ENCODE assay signal across 1 cellular context in the genomic region with DNA sequence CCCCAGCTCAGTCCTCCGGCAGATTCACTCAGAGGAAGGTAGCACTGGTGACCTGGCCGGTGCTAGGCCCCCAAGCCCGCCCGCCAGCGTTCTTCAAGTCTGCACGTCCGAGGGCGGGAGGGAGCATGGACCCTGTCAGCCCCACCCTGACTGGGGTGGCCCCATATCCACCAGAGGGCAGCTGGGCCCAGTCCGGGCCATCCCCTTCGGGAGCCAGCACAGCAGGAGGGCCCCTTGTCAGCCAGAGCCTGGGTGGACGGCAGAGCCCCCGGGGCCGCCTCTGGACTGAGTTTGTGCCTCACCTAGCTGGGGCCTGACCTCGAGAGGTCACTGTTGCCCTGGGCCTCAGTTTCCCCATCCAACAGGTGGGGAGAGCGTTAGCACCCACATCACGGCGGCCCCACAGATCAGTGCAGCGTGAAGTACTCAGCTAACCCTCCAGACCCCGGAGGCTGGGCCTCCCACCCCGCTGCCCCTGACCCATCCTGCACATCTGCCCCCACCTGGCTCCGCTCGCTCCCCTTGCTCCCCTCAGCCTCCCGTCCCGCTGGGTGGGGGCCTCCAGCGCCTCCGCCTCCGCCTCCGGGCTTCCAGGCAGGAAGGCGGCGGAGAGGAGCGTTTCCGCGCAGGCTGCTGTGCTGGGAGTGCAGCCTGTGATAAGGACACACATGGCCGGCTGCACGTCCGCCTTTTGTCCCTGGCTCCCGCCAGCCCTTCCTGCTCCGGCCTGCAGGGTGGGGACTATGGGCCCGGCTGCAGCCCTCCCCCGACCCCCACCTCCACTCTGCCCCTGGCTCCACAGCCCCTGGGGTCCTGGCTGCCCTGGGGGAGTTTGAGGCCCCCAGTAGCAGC.
TF ChIP-seq lines count a peak whose summit lies in the region.

No MANE protein-coding gene starts in this region.

TF ChIP-seq in K562, 482 proteins besides CTCF, POLR2A, EP300 and RAD21 (continued from another document and continues in another):
- TF ChIP-seq TSHZ1 (CRISPR knock-in tag; IDR thresholded peaks at IDR 0.05): no peak
- TF ChIP-seq STAT5A (IDR thresholded peaks at IDR 0.05; ENCODE audit: borderline replicate concordance, low read length): peak; percentile 40; the same call in 1 of the 2 replicates
- no peak for TF ChIP-seq ZBTB2 (IDR thresholded peaks at IDR 0.05)
- peak; percentile 77 for TF ChIP-seq ZBTB17 (CRISPR knock-in tag; IDR thresholded peaks at IDR 0.05)
- peak; percentile 46; the same call in 1 of the 2 replicates for TF ChIP-seq MGA (IDR thresholded peaks at IDR 0.05)
- TF ChIP-seq ZNF175 (CRISPR knock-in tag; IDR thresholded peaks at IDR 0.05; ENCODE audit: low read depth): peak; percentile 30; the same call in 1 of the 2 replicates
- 0 out of 2 replicates have a peak, but pooled peaks have one; percentile 23 for TF ChIP-seq SMC3 (conservative IDR thresholded peaks at IDR 0.05; ENCODE audit: insufficient read depth, low read depth, low read length)
- TF ChIP-seq TEAD4 (IDR thresholded peaks at IDR 0.05; ENCODE audit: low read length): peak; percentile 54
- no peak for TF ChIP-seq TEAD4 (CRISPR knock-in tag; IDR thresholded peaks at IDR 0.05; ENCODE audit: borderline replicate concordance)
- TF ChIP-seq MLLT1 (IDR thresholded peaks at IDR 0.05): 0 out of 4 replicates have a peak, but pooled peaks of 1 of the 2 experiments have one; percentile 49
- no peak for TF ChIP-seq E2F5 (CRISPR knock-in tag; IDR thresholded peaks at IDR 0.05)
- TF ChIP-seq ZNF224 (CRISPR knock-in tag; IDR thresholded peaks at IDR 0.05): no peak; the same call in 1 of the 2 replicates
- TF ChIP-seq PTBP1 (IDR thresholded peaks at IDR 0.05; ENCODE audit: low read depth, low read length): no peak
- 0 out of 2 replicates have a peak, but pooled peaks have one; percentile 6 for TF ChIP-seq SRSF3 (IDR thresholded peaks at IDR 0.05; ENCODE audit: insufficient read depth, low read length)
- no peak for TF ChIP-seq NFYB (IDR thresholded peaks at IDR 0.05; ENCODE audit: extremely low read depth, insufficient read length)
- no peak for TF ChIP-seq ZFP91 (CRISPR knock-in tag; IDR thresholded peaks at IDR 0.05)
- peak; percentile 78 for TF ChIP-seq ZFX (CRISPR knock-in tag; IDR thresholded peaks at IDR 0.05)
- TF ChIP-seq NRF1 (conservative IDR thresholded peaks at IDR 0.05 in 1 of 2, IDR thresholded peaks at IDR 0.05 in 1 of 2): peak; percentile 67 to 71
- TF ChIP-seq ZNF408 (CRISPR knock-in tag; IDR thresholded peaks at IDR 0.05; ENCODE audit: low read depth): no peak
- TF ChIP-seq MAZ (CRISPR knock-in tag; conservative IDR thresholded peaks at IDR 0.05 in 1 of 2, IDR thresholded peaks at IDR 0.05 in 1 of 2): peak; percentile 79 to 89
- TF ChIP-seq DPF2 (IDR thresholded peaks at IDR 0.05): peak; percentile 60; the same call in 1 of the 2 replicates
- no peak for TF ChIP-seq ZSCAN29 (IDR thresholded peaks at IDR 0.05)
